8 cellular contexts compared by ENCODE assay signal in the genomic region with DNA sequence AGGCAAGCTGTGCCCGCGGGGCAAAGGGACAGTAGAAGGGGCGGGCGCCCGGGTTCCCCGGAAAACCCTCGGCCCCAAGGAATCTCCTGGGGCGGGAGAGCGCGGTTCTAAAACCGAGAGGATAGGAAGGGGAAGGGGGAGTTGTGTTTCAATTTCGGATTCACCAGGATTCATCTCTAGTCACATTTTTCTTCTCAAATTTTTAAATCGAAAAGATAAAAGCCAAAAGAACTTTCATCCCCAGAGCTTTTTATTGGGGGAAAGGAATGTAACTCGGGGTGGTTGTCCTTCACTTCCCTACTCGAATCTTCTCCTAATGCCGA. TPM values are rescaled to one million over a fixed set of nuclear protein-coding genes. Genes with fewer than 3 reads are reported as not detected.
DNase-seq lines count a peak whose midpoint lies in the region; ATAC-seq, FAIRE-seq and TF ChIP-seq lines count a peak whose summit lies in the region.
"Had no signal": no experiment of that assay in that cellular context is flagged by ENCODE, and none has a peak within 500 bp of the region (broad histone marks: within the 10 kb centered on the region; RNA-seq: fewer than 3 reads in every experiment).

No MANE protein-coding gene starts in this region.

- H3K9ac ChIP-seq in HUES48 (ENCODE audit: low read depth, low read length) (no peak overlapping the region), kidney (ENCODE audit: low read length in 2 of 2) (peak overlapping the region in 1 of 2 donors; percentile 78)

- peaks cover 26% of the 10 kb centered on the region for H3K4me1 Mint-ChIP-seq in activated naive CD8-positive, alpha-beta T cell treated with anti-CD3 and anti-CD28 coated beads, Interleukin-2, amount 10 ng/mL, durations not matched to agents 7 days and 5 days
- H3K4me1 Mint-ChIP-seq in stimulated activated naive B cell treated with anti-CD40 and anti-IgM and Interleukin-4, amounts not matched to agents 10 μg/mL and 1 μg/mL and 100 μg/mL, for 72 hours: peaks cover 25 to 38% of the 10 kb centered on the region in 2 donors

- H3K4me3 ChIP-seq in HUES48 (ENCODE audit: low read depth, low read length) (peak overlapping the region; percentile 88), kidney (ENCODE audit: low read length in 2 of 2) (peak overlapping the region; percentile 67 to 76)

- H3K36me3 Mint-ChIP-seq in activated naive CD8-positive, alpha-beta T cell treated with anti-CD3 and anti-CD28 coated beads, Interleukin-2, amount 10 ng/mL, durations not matched to agents 7 days and 5 days: no peaks in the 10 kb centered on the region
- peaks cover 0 to 2% of the 10 kb centered on the region in 2 donors for H3K36me3 Mint-ChIP-seq in stimulated activated naive B cell treated with anti-CD40 and anti-IgM and Interleukin-4, amounts not matched to agents 10 μg/mL and 1 μg/mL and 100 μg/mL, for 72 hours

- H3K9me3 ChIP-seq in HUES48 (ENCODE audit: control insufficient read depth, insufficient read depth, low read length) (no peaks in the 10 kb centered on the region), kidney (ENCODE audit: control insufficient read depth in 1 of 2, low read length in 2 of 2) (no peaks in the 10 kb centered on the region)

- H3K4me1 ChIP-seq in HUES48 (ENCODE audit: control insufficient read depth, insufficient read depth, low read length): peaks cover 24% of the 10 kb centered on the region
- peaks cover 19 to 22% of the 10 kb centered on the region in 2 donors for H3K4me1 ChIP-seq in kidney (ENCODE audit: control insufficient read depth in 1 of 2, insufficient read depth in 1 of 2, low read depth in 1 of 2, low read length in 2 of 2)

- no peak for TF ChIP-seq CTCF in kidney (IDR thresholded peaks at IDR 0.05; ENCODE audit: borderline replicate concordance, extremely low read depth, insufficient read depth)
- TF ChIP-seq CTCF in GM20000 (IDR thresholded peaks at IDR 0.05; ENCODE audit: extremely low read depth, missing control alignments): no peak

- H3K27me3 Mint-ChIP-seq in activated naive CD8-positive, alpha-beta T cell treated with anti-CD3 and anti-CD28 coated beads, Interleukin-2, amount 10 ng/mL, durations not matched to agents 7 days and 5 days: peaks cover 66% of the 10 kb centered on the region
- H3K27me3 Mint-ChIP-seq in stimulated activated naive B cell treated with anti-CD40 and anti-IgM and Interleukin-4, amounts not matched to agents 10 μg/mL and 1 μg/mL and 100 μg/mL, for 72 hours: peaks cover 68 to 87% of the 10 kb centered on the region in 2 donors

- no peak overlapping the region for H3K27ac ChIP-seq in HUES48 (ENCODE audit: low read depth, low read length)
- peak overlapping the region; percentile 36 to 91 for H3K27ac ChIP-seq in kidney (ENCODE audit: low read depth in 2 of 2, low read length in 2 of 2)

- POLR2A ChIA-PET in activated naive CD8-positive, alpha-beta T cell treated with anti-CD3 and anti-CD28 coated beads, Interleukin-2, amount 10 ng/mL, durations not matched to agents 7 days and 5 days (lab: Charles Lee): no interaction called here
- POLR2A ChIA-PET in HEK293T (lab: Yijun Ruan, JAX): no interaction called here

- CTCF ChIA-PET in HEK293T (lab: Yijun Ruan, JAX): interaction anchor here (1.3 kb wide), 1 partner anchor 9 kb away, joined by 3 read pairs; no protein-coding TSS in a partner anchor

- peak overlapping the region; percentile 84 for H3K4me3 Mint-ChIP-seq in activated naive CD8-positive, alpha-beta T cell treated with anti-CD3 and anti-CD28 coated beads, Interleukin-2, amount 10 ng/mL, durations not matched to agents 7 days and 5 days
- peak overlapping the region; percentile 85 to 89 for H3K4me3 Mint-ChIP-seq in stimulated activated naive B cell treated with anti-CD40 and anti-IgM and Interleukin-4, amounts not matched to agents 10 μg/mL and 1 μg/mL and 100 μg/mL, for 72 hours

- no peaks in the 10 kb centered on the region for H3K9me3 Mint-ChIP-seq in activated naive CD8-positive, alpha-beta T cell treated with anti-CD3 and anti-CD28 coated beads, Interleukin-2, amount 10 ng/mL, durations not matched to agents 7 days and 5 days
- no peaks in the 10 kb centered on the region for H3K9me3 Mint-ChIP-seq in stimulated activated naive B cell treated with anti-CD40 and anti-IgM and Interleukin-4, amounts not matched to agents 10 μg/mL and 1 μg/mL and 100 μg/mL, for 72 hours

- peaks cover 78% of the 10 kb centered on the region for H3K27me3 ChIP-seq in HUES48 (ENCODE audit: control insufficient read depth, insufficient read depth, low read length)

- no peak for DNase-seq in activated naive CD8-positive, alpha-beta T cell treated with anti-CD3 and anti-CD28 coated beads, Interleukin-2, amount 10 ng/mL, durations not matched to agents 7 days and 5 days
- no peak for DNase-seq in kidney
- no peak for DNase-seq in stimulated activated naive B cell treated with anti-CD40 and anti-IgM and Interleukin-4, amounts not matched to agents 10 μg/mL and 1 μg/mL and 100 μg/mL, for 72 hours
- DNase-seq in GM20000 (ENCODE audit: low spot score): no peak
- DNase-seq in HEK293T (ENCODE audit: extremely low spot score): no peak
- DNase-seq: activated CD4-positive, CD25-positive, alpha-beta regulatory T cell had no signal

- no peak for FAIRE-seq in kidney (lab: Jason Lieb, UNC)

- H3K27ac Mint-ChIP-seq in activated naive CD8-positive, alpha-beta T cell treated with anti-CD3 and anti-CD28 coated beads, Interleukin-2, amount 10 ng/mL, durations not matched to agents 7 days and 5 days: no peak overlapping the region
- H3K27ac Mint-ChIP-seq in stimulated activated naive B cell treated with anti-CD40 and anti-IgM and Interleukin-4, amounts not matched to agents 10 μg/mL and 1 μg/mL and 100 μg/mL, for 72 hours: peak overlapping the region; percentile 92

- no peak for ATAC-seq in activated naive CD8-positive, alpha-beta T cell treated with anti-CD3 and anti-CD28 coated beads, Interleukin-2, amount 10 ng/mL, durations not matched to agents 7 days and 5 days (ENCODE audit: low read depth)
- ATAC-seq in stimulated activated naive B cell treated with anti-CD40 and anti-IgM and Interleukin-4, amounts not matched to agents 10 μg/mL and 1 μg/mL and 100 μg/mL, for 72 hours (replicated peaks): no peak
- no peak for ATAC-seq in GM18498 (IDR thresholded peaks at IDR 0.05; ENCODE audit: unreplicated experiment)

- intact Hi-C loops in kidney (cut with DNase I): no loop called here

- H3K36me3 ChIP-seq in HUES48 (ENCODE audit: control insufficient read depth, insufficient read depth, low read length): peaks cover 14% of the 10 kb centered on the region
- H3K36me3 ChIP-seq in kidney (ENCODE audit: control insufficient read depth in 1 of 2, insufficient read depth in 2 of 2, low read length in 2 of 2): peaks cover 0 to 5% of the 10 kb centered on the region in 2 donors

TF ChIP-seq in HEK293T, 16 proteins besides CTCF, POLR2A, EP300 and RAD21:
- TF ChIP-seq ZNF384 (IDR thresholded peaks at IDR 0.05) (no peak), FOXA1 (IDR thresholded peaks at IDR 0.05) (no peak), ARNT (IDR thresholded peaks at IDR 0.05) (no peak), FOXM1 (IDR thresholded peaks at IDR 0.05; ENCODE audit: borderline replicate concordance) (no peak), SUZ12 (IDR thresholded peaks at IDR 0.05) (no peak), BHLHE40 (IDR thresholded peaks at IDR 0.05; ENCODE audit: borderline replicate concordance) (no peak), ELF4 (IDR thresholded peaks at IDR 0.05) (no peak)

RNA-seq across cellular contexts. Expression of a gene that starts 1.4 kb away (rescaled TPM):
- under 1 TPM; 0.34 to 0.42 TPM for total RNA-seq in activated naive CD8-positive, alpha-beta T cell treated with anti-CD3 and anti-CD28 coated beads, Interleukin-2, amount 10 ng/mL, durations not matched to agents 7 days and 5 days
- total RNA-seq in kidney: 11.2 TPM
- polyA plus RNA-seq in kidney (ENCODE audit: insufficient read depth, low read depth, low replicate concordance): 9.9 TPM
